Comparison of ENCODE assay signal across 1 cellular context in the genomic region with DNA sequence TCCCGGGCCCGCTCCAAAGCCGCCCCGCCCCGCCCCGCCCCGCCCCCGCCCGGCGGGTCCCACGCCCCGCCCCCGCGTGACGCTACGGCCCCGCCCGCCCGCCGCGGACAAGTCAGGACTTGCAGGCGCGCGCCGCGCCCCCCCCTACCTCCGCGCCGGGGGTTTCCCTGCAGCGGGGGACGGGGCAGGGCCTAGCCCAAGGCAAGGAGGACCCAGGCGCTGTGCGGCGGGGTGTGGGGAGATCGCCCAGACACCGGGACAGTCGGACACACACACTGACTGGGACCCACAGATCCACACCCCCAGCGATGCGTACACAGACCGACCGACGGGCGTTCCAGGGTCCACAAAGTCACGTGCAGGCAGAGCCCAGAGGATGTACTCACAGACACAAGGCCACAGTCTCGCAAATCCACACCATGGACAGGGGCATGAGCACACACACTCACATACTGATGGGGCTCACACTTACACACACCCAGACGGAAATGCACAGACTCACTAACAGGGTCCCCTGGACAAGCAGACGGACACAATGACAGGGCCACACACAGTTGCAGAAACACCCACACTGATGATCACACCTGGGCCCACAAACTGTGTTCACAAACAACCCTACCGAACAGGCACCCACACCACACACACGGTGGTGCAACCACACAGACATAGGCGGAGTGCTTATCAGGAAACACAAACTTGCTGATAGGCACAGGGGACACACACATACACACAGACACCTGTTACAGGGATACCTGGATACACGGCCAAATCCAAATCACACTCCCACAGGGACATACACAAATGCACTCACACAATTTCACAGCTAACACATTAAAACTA.
TF ChIP-seq lines count a peak whose summit lies in the region.

No MANE protein-coding gene starts in this region.

TF ChIP-seq in HepG2, 621 proteins besides CTCF, POLR2A, EP300 and RAD21 (continued from another document and continues in another):
- TF ChIP-seq, protein P1, sequence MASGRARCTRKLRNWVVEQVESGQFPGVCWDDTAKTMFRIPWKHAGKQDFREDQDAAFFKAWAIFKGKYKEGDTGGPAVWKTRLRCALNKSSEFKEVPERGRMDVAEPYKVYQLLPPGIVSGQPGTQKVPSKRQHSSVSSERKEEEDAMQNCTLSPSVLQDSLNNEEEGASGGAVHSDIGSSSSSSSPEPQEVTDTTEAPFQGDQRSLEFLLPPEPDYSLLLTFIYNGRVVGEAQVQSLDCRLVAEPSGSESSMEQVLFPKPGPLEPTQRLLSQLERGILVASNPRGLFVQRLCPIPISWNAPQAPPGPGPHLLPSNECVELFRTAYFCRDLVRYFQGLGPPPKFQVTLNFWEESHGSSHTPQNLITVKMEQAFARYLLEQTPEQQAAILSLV (CRISPR knock-in tag; IDR thresholded peaks at IDR 0.05; ENCODE audit: borderline replicate concordance), result 0 out of 2 replicates have a peak, but pooled peaks have one; percentile 29
- TF ChIP-seq ZNF598 (CRISPR knock-in tag; IDR thresholded peaks at IDR 0.05; ENCODE audit: borderline replicate concordance) (peak; percentile 37; the same call in 1 of the 2 replicates), SOX6 (IDR thresholded peaks at IDR 0.05) (no peak), SOX6 (CRISPR knock-in tag; IDR thresholded peaks at IDR 0.05) (peak; percentile 81), TRIM24 (CRISPR knock-in tag; IDR thresholded peaks at IDR 0.05) (no peak), PCBP1 (IDR thresholded peaks at IDR 0.05; ENCODE audit: borderline replicate concordance, low read depth, low read length) (no peak), MED8 (CRISPR knock-in tag; IDR thresholded peaks at IDR 0.05; ENCODE audit: insufficient replicate concordance) (peak; percentile 88), SP2 (CRISPR knock-in tag; IDR thresholded peaks at IDR 0.05) (0 out of 2 replicates have a peak, but pooled peaks have one; percentile 41), TCF12 (IDR thresholded peaks at IDR 0.05) (no peak), TCF12 (CRISPR knock-in tag; IDR thresholded peaks at IDR 0.05) (no peak), TP53 (CRISPR knock-in tag; conservative IDR thresholded peaks at IDR 0.05) (peak; percentile 99), ZC3H13 (CRISPR knock-in tag; IDR thresholded peaks at IDR 0.05) (peak; percentile 61; the same call in 1 of the 2 replicates), HNF4A (CRISPR knock-in tag; IDR thresholded peaks at IDR 0.05) (peak; percentile 80), RBM39 (IDR thresholded peaks at IDR 0.05; ENCODE audit: low read depth, low read length, poor library complexity, severe bottlenecking) (peak; percentile 34), ZNF777 (CRISPR knock-in tag; IDR thresholded peaks at IDR 0.05) (peak; percentile 66; the same call in 1 of the 2 replicates), NFKBIZ (CRISPR knock-in tag; IDR thresholded peaks at IDR 0.05) (no peak; the same call in 1 of the 2 replicates), ZBTB7B (CRISPR knock-in tag; IDR thresholded peaks at IDR 0.05) (peak; percentile 65; the same call in 1 of the 2 replicates), ZKSCAN1 (IDR thresholded peaks at IDR 0.05; ENCODE audit: low read length) (no peak), HHEX (CRISPR knock-in tag; IDR thresholded peaks at IDR 0.05) (peak; percentile 12; the same call in 1 of the 2 replicates), BRD4 (CRISPR knock-in tag; IDR thresholded peaks at IDR 0.05) (peak; percentile 86), ZNF501 (CRISPR knock-in tag; IDR thresholded peaks at IDR 0.05) (no peak; the same call in 1 of the 2 replicates), ZNF589 (CRISPR knock-in tag; conservative IDR thresholded peaks at IDR 0.05) (peak; percentile 65; the same call in 1 of the 2 replicates), TGIF2 (CRISPR knock-in tag; IDR thresholded peaks at IDR 0.05) (peak; percentile 92), FOXA3 (CRISPR knock-in tag; IDR thresholded peaks at IDR 0.05) (peak; percentile 47), SSRP1 (CRISPR knock-in tag; IDR thresholded peaks at IDR 0.05) (peak; percentile 97), ZNF180 (CRISPR knock-in tag; IDR thresholded peaks at IDR 0.05; ENCODE audit: borderline replicate concordance, low read depth) (no peak), CCAR2 (optimal IDR thresholded peaks at IDR 0.05; ENCODE audit: low read depth, low read length) (peak; percentile 27), BCL6 (CRISPR knock-in tag; IDR thresholded peaks at IDR 0.05) (peak; percentile 23; the same call in 1 of the 2 replicates)
- TF ChIP-seq, protein P2, sequence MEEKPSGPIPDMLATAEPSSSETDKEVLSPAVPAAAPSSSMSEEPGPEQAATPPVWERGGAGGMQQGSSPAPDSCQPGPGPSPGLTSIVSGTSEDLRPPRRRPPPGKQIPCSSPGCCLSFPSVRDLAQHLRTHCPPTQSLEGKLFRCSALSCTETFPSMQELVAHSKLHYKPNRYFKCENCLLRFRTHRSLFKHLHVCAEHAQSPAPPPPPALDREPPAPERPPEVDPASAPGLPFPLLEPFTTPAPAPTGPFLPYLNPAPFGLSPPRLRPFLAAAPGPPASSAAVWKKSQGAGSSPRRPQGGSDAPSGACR (CRISPR knock-in tag; IDR thresholded peaks at IDR 0.05), result peak; percentile 83; the same call in 1 of the 2 replicates
- TF ChIP-seq, protein P3, sequence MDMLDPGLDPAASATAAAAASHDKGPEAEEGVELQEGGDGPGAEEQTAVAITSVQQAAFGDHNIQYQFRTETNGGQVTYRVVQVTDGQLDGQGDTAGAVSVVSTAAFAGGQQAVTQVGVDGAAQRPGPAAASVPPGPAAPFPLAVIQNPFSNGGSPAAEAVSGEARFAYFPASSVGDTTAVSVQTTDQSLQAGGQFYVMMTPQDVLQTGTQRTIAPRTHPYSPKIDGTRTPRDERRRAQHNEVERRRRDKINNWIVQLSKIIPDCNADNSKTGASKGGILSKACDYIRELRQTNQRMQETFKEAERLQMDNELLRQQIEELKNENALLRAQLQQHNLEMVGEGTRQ (IDR thresholded peaks at IDR 0.05; ENCODE audit: low read depth, low read length), result peak; percentile 92
- TF ChIP-seq, protein P3 (CRISPR knock-in tag; IDR thresholded peaks at IDR 0.05; ENCODE audit: borderline replicate concordance), result peak; percentile 92
- TF ChIP-seq, protein P4, sequence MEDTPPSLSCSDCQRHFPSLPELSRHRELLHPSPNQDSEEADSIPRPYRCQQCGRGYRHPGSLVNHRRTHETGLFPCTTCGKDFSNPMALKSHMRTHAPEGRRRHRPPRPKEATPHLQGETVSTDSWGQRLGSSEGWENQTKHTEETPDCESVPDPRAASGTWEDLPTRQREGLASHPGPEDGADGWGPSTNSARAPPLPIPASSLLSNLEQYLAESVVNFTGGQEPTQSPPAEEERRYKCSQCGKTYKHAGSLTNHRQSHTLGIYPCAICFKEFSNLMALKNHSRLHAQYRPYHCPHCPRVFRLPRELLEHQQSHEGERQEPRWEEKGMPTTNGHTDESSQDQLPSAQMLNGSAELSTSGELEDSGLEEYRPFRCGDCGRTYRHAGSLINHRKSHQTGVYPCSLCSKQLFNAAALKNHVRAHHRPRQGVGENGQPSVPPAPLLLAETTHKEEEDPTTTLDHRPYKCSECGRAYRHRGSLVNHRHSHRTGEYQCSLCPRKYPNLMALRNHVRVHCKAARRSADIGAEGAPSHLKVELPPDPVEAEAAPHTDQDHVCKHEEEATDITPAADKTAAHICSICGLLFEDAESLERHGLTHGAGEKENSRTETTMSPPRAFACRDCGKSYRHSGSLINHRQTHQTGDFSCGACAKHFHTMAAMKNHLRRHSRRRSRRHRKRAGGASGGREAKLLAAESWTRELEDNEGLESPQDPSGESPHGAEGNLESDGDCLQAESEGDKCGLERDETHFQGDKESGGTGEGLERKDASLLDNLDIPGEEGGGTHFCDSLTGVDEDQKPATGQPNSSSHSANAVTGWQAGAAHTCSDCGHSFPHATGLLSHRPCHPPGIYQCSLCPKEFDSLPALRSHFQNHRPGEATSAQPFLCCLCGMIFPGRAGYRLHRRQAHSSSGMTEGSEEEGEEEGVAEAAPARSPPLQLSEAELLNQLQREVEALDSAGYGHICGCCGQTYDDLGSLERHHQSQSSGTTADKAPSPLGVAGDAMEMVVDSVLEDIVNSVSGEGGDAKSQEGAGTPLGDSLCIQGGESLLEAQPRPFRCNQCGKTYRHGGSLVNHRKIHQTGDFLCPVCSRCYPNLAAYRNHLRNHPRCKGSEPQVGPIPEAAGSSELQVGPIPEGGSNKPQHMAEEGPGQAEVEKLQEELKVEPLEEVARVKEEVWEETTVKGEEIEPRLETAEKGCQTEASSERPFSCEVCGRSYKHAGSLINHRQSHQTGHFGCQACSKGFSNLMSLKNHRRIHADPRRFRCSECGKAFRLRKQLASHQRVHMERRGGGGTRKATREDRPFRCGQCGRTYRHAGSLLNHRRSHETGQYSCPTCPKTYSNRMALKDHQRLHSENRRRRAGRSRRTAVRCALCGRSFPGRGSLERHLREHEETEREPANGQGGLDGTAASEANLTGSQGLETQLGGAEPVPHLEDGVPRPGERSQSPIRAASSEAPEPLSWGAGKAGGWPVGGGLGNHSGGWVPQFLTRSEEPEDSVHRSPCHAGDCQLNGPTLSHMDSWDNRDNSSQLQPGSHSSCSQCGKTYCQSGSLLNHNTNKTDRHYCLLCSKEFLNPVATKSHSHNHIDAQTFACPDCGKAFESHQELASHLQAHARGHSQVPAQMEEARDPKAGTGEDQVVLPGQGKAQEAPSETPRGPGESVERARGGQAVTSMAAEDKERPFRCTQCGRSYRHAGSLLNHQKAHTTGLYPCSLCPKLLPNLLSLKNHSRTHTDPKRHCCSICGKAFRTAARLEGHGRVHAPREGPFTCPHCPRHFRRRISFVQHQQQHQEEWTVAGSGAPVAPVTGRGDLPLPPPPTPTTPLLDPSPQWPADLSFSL (CRISPR knock-in tag; IDR thresholded peaks at IDR 0.05), result peak; percentile 99
- TF ChIP-seq, protein P5, sequence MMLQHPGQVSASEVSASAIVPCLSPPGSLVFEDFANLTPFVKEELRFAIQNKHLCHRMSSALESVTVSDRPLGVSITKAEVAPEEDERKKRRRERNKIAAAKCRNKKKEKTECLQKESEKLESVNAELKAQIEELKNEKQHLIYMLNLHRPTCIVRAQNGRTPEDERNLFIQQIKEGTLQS (CRISPR knock-in tag; IDR thresholded peaks at IDR 0.05), result no peak
- TF ChIP-seq, protein P6, sequence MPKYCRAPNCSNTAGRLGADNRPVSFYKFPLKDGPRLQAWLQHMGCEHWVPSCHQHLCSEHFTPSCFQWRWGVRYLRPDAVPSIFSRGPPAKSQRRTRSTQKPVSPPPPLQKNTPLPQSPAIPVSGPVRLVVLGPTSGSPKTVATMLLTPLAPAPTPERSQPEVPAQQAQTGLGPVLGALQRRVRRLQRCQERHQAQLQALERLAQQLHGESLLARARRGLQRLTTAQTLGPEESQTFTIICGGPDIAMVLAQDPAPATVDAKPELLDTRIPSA (CRISPR knock-in tag; IDR thresholded peaks at IDR 0.05; ENCODE audit: borderline replicate concordance), result peak; percentile 94; the same call in 1 of the 2 replicates
- TF ChIP-seq, protein P7, sequence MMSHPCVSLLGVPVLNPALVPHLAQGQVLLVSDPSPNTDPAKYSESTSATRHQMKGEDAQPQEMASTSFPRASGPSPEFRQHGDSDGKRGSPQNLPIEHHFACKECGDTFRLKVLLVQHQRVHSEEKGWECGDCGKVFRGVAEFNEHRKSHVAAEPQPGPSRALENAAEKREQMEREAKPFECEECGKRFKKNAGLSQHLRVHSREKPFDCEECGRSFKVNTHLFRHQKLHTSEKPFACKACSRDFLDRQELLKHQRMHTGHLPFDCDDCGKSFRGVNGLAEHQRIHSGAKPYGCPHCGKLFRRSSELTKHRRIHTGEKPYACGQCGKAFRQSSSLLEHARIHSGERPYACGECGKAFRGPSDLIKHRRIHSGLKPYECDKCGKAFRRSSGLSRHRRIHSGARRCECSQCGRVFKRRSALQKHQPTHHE (CRISPR knock-in tag; IDR thresholded peaks at IDR 0.05; ENCODE audit: borderline replicate concordance), result peak; percentile 84
- TF ChIP-seq, protein P8, sequence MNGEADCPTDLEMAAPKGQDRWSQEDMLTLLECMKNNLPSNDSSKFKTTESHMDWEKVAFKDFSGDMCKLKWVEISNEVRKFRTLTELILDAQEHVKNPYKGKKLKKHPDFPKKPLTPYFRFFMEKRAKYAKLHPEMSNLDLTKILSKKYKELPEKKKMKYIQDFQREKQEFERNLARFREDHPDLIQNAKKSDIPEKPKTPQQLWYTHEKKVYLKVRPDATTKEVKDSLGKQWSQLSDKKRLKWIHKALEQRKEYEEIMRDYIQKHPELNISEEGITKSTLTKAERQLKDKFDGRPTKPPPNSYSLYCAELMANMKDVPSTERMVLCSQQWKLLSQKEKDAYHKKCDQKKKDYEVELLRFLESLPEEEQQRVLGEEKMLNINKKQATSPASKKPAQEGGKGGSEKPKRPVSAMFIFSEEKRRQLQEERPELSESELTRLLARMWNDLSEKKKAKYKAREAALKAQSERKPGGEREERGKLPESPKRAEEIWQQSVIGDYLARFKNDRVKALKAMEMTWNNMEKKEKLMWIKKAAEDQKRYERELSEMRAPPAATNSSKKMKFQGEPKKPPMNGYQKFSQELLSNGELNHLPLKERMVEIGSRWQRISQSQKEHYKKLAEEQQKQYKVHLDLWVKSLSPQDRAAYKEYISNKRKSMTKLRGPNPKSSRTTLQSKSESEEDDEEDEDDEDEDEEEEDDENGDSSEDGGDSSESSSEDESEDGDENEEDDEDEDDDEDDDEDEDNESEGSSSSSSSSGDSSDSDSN (CRISPR knock-in tag; IDR thresholded peaks at IDR 0.05), result peak; percentile 73
- TF ChIP-seq, protein P9, sequence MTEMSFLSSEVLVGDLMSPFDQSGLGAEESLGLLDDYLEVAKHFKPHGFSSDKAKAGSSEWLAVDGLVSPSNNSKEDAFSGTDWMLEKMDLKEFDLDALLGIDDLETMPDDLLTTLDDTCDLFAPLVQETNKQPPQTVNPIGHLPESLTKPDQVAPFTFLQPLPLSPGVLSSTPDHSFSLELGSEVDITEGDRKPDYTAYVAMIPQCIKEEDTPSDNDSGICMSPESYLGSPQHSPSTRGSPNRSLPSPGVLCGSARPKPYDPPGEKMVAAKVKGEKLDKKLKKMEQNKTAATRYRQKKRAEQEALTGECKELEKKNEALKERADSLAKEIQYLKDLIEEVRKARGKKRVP (CRISPR knock-in tag; IDR thresholded peaks at IDR 0.05), result peak in 1 of 2 experiments; percentile 56; a peak in 2 of 4 replicates
- TF ChIP-seq, protein P10, sequence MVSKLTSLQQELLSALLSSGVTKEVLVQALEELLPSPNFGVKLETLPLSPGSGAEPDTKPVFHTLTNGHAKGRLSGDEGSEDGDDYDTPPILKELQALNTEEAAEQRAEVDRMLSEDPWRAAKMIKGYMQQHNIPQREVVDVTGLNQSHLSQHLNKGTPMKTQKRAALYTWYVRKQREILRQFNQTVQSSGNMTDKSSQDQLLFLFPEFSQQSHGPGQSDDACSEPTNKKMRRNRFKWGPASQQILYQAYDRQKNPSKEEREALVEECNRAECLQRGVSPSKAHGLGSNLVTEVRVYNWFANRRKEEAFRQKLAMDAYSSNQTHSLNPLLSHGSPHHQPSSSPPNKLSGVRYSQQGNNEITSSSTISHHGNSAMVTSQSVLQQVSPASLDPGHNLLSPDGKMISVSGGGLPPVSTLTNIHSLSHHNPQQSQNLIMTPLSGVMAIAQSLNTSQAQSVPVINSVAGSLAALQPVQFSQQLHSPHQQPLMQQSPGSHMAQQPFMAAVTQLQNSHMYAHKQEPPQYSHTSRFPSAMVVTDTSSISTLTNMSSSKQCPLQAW (CRISPR knock-in tag; IDR thresholded peaks at IDR 0.05), result peak; percentile 89
